11 cellular contexts compared by ENCODE assay signal in genomic region chr1:19438552-19439196, GRCh38. TPM values are rescaled to one million over a fixed set of nuclear protein-coding genes. Genes with fewer than 3 reads are reported as not detected.
A peak's percentile ranks its signal among the peaks of the same experiment; 100 is the strongest.
DNase-seq lines count a peak whose midpoint lies in the region; ATAC-seq and TF ChIP-seq lines count a peak whose summit lies in the region.
"Had no signal": no experiment of that assay in that cellular context is flagged by ENCODE, and none has a peak within 500 bp of the region (broad histone marks: within the 10 kb centered on the region; RNA-seq: fewer than 3 reads in every experiment).

No MANE protein-coding gene starts in this region.

- peaks cover 94% of the 10 kb centered on the region for H3K79me2 ChIP-seq in fibroblast of lung (ENCODE audit: control insufficient read depth, insufficient read depth, low read length)

- 62% methylated on average over 17 of the region's 18 CpGs for WGBS in prostate gland
- 85 to 86% methylated on average over 13 to 18 of the region's 18 CpGs for WGBS in body of pancreas, 2 donors

- H3K4me3 ChIP-seq in WERI-Rb-1 (ENCODE audit: low read depth, low read length) (no peak overlapping the region), fibroblast of lung (replicated peaks in 1 of 4; ENCODE audit: control extremely low read depth in 1 of 4, insufficient read depth in 1 of 4, low read depth in 3 of 4, low read length in 4 of 4) (no peak overlapping the region), prostate gland (no peak overlapping the region), body of pancreas (no peak overlapping the region)

- H3K4me2 ChIP-seq in fibroblast of lung (ENCODE audit: extremely low read depth, insufficient read depth, low read length): peak overlapping the region; percentile 56

- H4K20me1 ChIP-seq in fibroblast of lung (ENCODE audit: control insufficient read depth, extremely low read depth, insufficient read depth, low read length): no peaks in the 10 kb centered on the region

- TF ChIP-seq CTCF in C4-2B (conservative IDR thresholded peaks at IDR 0.05) (no peak), WERI-Rb-1 (IDR thresholded peaks at IDR 0.05; ENCODE audit: low read depth, low read length) (no peak), fibroblast of lung (conservative IDR thresholded peaks at IDR 0.05 in 1 of 2, IDR thresholded peaks at IDR 0.05 in 1 of 2; ENCODE audit: low read depth in 1 of 2, low read length in 2 of 2) (no peak), prostate gland (IDR thresholded peaks at IDR 0.05) (no peak), body of pancreas (IDR thresholded peaks at IDR 0.05) (no peak)

- TF ChIP-seq POLR2A in prostate gland (IDR thresholded peaks at IDR 0.05): no peak
- TF ChIP-seq POLR2A in body of pancreas (IDR thresholded peaks at IDR 0.05): no peak

- H2AFZ ChIP-seq in fibroblast of lung (ENCODE audit: low read length): no peak overlapping the region

- DNase-seq in WERI-Rb-1 (peak; percentile 16), fibroblast of lung (ENCODE audit: low read depth in 2 of 2) (no peak), prostate gland (ENCODE audit: low spot score) (no peak), body of pancreas (no peak), cerebellar cortex (ENCODE audit: low spot score) (no peak), AG08396 (ENCODE audit: low spot score) (no peak)
- DNase-seq: activated T-cell treated with anti-CD3 and anti-CD28 coated beads, Interleukin-2, amount 50 U/mL, for 48 hours; NCI-H2171 treated with DMSO at 0.1 percent for 48 hours; SW 1271 had no signal

- H3K27ac ChIP-seq in C4-2B (peak overlapping the region; percentile 42), WERI-Rb-1 (no peak overlapping the region), fibroblast of lung (ENCODE audit: insufficient read depth, low read length) (peak overlapping the region; percentile 65), prostate gland (peak overlapping the region; percentile 83 to 96), body of pancreas (peak overlapping the region in 2 of 4 donors; percentile 34 to 70)

- H3K36me3 ChIP-seq in WERI-Rb-1: no peaks in the 10 kb centered on the region
- peaks cover 2% of the 10 kb centered on the region for H3K36me3 ChIP-seq in fibroblast of lung (ENCODE audit: control insufficient read depth, insufficient read depth, low read length)
- no peaks in the 10 kb centered on the region for H3K36me3 ChIP-seq in prostate gland
- H3K36me3 ChIP-seq in body of pancreas (replicated peaks in 1 of 2; ENCODE audit: insufficient read depth in 1 of 2, low read depth in 2 of 2): no peaks in the 10 kb centered on the region

- peaks cover 76% of the 10 kb centered on the region for H3K4me1 ChIP-seq in fibroblast of lung (ENCODE audit: control insufficient read depth, extremely low read depth, insufficient read depth, low read length)
- peaks cover 61% of the 10 kb centered on the region for H3K4me1 ChIP-seq in prostate gland (replicated peaks)
- H3K4me1 ChIP-seq in body of pancreas: peaks cover 51% of the 10 kb centered on the region

- no peak for ATAC-seq in body of pancreas
- ATAC-seq in GM18907 (IDR thresholded peaks at IDR 0.05; ENCODE audit: unreplicated experiment): no peak

- H3K27me3 ChIP-seq in WERI-Rb-1 (ENCODE audit: insufficient read depth, low read depth, severe bottlenecking) (no peaks in the 10 kb centered on the region), fibroblast of lung (ENCODE audit: control insufficient read depth, insufficient read depth, low read length) (no peaks in the 10 kb centered on the region), prostate gland (replicated peaks; ENCODE audit: insufficient read depth) (no peaks in the 10 kb centered on the region), body of pancreas (no peaks in the 10 kb centered on the region)

- no peak overlapping the region for H3K9ac ChIP-seq in fibroblast of lung (ENCODE audit: insufficient read depth, low read length)

- intact Hi-C loops in prostate gland (cut with DNase I): loop anchor here (2.0 to 5.0 kb wide), 2 partner anchors 46 to 209 kb away; partner anchors contain the start of gene CAPZB
- intact Hi-C loops in body of pancreas (cut with DNase I): no loop called here

- H3K9me3 ChIP-seq in WERI-Rb-1 (ENCODE audit: severe bottlenecking) (no peaks in the 10 kb centered on the region), fibroblast of lung (ENCODE audit: control insufficient read depth, insufficient read depth, low read depth, low read length) (no peaks in the 10 kb centered on the region), prostate gland (no peaks in the 10 kb centered on the region), body of pancreas (no peaks in the 10 kb centered on the region)

RNA-seq across cellular contexts. Expression of gene CAPZB, which starts 46.7 kb away (rescaled TPM):
- total RNA-seq in fibroblast of lung: 77.6 and 104 TPM in 2 replicates
- polyA plus RNA-seq in fibroblast of lung: 495 and 519 TPM in 2 replicates
- polyA plus RNA-seq in fibroblast of lung (2012): 514 and 539 TPM in 2 replicates
- polyA minus RNA-seq in fibroblast of lung (ENCODE audit: low replicate concordance): 153 and 154 TPM in 2 replicates
- total RNA-seq in prostate gland: 100 to 1,000 TPM; 139 to 150 TPM
- 10 to 100 TPM; 35.5 to 54.1 TPM for total RNA-seq in body of pancreas
